Comparison of ENCODE assay signal across 8 cellular contexts in the genomic region with DNA sequence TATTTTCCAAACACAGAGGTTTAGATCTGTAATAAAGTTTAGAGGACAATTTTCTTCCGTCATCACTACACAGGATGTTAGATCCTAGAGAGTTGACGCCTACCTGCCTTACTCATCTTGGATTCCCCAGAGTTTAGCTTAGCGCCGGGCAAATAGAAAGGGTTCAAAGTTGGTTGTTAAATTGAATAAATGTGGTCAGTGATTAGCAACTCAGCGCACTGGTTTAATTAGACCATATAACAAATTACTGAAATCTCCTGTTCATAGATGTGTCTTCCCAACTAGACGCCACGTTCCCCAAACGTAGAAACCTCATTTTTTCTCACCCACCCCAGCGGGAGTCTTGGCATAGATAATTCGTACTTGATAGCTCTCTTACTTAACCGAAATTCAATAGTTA. TPM values are rescaled to one million over a fixed set of nuclear protein-coding genes. Genes with fewer than 3 reads are reported as not detected.
DNase-seq lines count a peak whose midpoint lies in the region; ATAC-seq and TF ChIP-seq lines count a peak whose summit lies in the region.

No MANE protein-coding gene starts in this region.

- TF ChIP-seq POLR2A in lower leg skin (IDR thresholded peaks at IDR 0.05): no peak

- peaks cover 37% of the 10 kb centered on the region for H3K79me2 ChIP-seq in ACC112 (ENCODE audit: control insufficient read depth, insufficient read depth, low read length, unreplicated experiment)

- no peaks in the 10 kb centered on the region for H3K9me3 ChIP-seq in SJSA1 (replicated peaks)

- ATAC-seq in GM18519 (IDR thresholded peaks at IDR 0.05; ENCODE audit: low FRiP score, unreplicated experiment): peak; percentile 7
- peak; percentile 12 for ATAC-seq in HG03060 (IDR thresholded peaks at IDR 0.05; ENCODE audit: low read depth, unreplicated experiment)

- H3K36me3 ChIP-seq in ACC112 (ENCODE audit: insufficient read depth, low read length) (0 out of 2 replicates have a peak, but pooled peaks cover 10% of the 10 kb centered on the region), SJSA1 (peaks cover 22% of the 10 kb centered on the region)

- WGBS in lower leg skin, 2 donors: 0% methylated on average over 11 of the region's 11 CpGs

- H2AFZ ChIP-seq in ACC112 (ENCODE audit: low read length, unreplicated experiment): peak overlapping the region; percentile 94

- intact Hi-C loops in lower leg skin (cut with DNase I; ENCODE audit: low total_unique reads): no loop called here

- no peaks in the 10 kb centered on the region for H3K27me3 ChIP-seq in ACC112 (ENCODE audit: insufficient read depth, low read length)
- H3K27me3 ChIP-seq in SJSA1 (replicated peaks): no peaks in the 10 kb centered on the region; the same call in 1 of the 2 replicates

- no peak for TF ChIP-seq CTCF in lower leg skin (IDR thresholded peaks at IDR 0.05)

- H3K4me1 ChIP-seq in ACC112 (ENCODE audit: control insufficient read depth, insufficient read depth, low read length, unreplicated experiment) (peaks cover 15% of the 10 kb centered on the region), SJSA1 (replicated peaks) (peaks cover 11% of the 10 kb centered on the region; the same call in 1 of the 2 replicates)

- peak overlapping the region; percentile 84 for H3K27ac ChIP-seq in ACC112 (ENCODE audit: low read depth, low read length)
- peak overlapping the region; percentile 96 for H3K27ac ChIP-seq in SJSA1

- no peak for DNase-seq in SJSA1 (ENCODE audit: low read depth in 1 of 2, low spot score in 2 of 2)
- DNase-seq in cerebellum (ENCODE audit: low spot score): peak; percentile 9
- DNase-seq in lower leg skin (ENCODE audit: low spot score in 2 of 2): peak in 1 of 2 donors; percentile 73
- DNase-seq in stimulated activated CD8-positive, alpha-beta memory T cell treated with anti-CD3 and anti-CD28 coated beads, Interleukin-12 subunit alpha, Interleukin-12 subunit beta, amount 100 ng/mL, for 4 hours (ENCODE audit: low read depth): peak; percentile 6
- DNase-seq in medulla oblongata (ENCODE audit: extremely low spot score): no peak

- H3K4me3 ChIP-seq in ACC112 (ENCODE audit: low read depth, low read length) (peak overlapping the region; percentile 81), SJSA1 (peak overlapping the region; percentile 76), lower leg skin (ENCODE audit: low read depth, poor library complexity, severe bottlenecking) (peak overlapping the region; percentile 18)

RNA-seq across cellular contexts. Expression of gene UFM1, which starts 0.8 kb away (rescaled TPM):
- 64.8 and 83.9 TPM in 2 replicates for total RNA-seq in SJSA1 (2014; rRNA removed; shearing (Covaris generic))
- 108 TPM for total RNA-seq in cerebellum
- total RNA-seq in lower leg skin: 10 to 100 TPM; 35.9 to 42.9 (median 38.0) TPM

Comparison
In these comparisons a context has a peak if more than half of its experiments do, and no peak if none do; other contexts are left out.
1. H3K4me3 ChIP-seq: peak in every context shown above with its lines; median percentile 81 in ACC112; 76 in SJSA1; 18 in lower leg skin.
2. DNase-seq: peak in cerebellum (single experiment) and stimulated activated CD8-positive, alpha-beta memory T cell treated with anti-CD3 and anti-CD28 coated beads, Interleukin-12 subunit alpha, Interleukin-12 subunit beta, amount 100 ng/mL, for 4 hours (single experiment); none in SJSA1 (0 of 2) and medulla oblongata (single experiment).